Comparison of ENCODE assay signal across 5 cellular contexts in the genomic region with DNA sequence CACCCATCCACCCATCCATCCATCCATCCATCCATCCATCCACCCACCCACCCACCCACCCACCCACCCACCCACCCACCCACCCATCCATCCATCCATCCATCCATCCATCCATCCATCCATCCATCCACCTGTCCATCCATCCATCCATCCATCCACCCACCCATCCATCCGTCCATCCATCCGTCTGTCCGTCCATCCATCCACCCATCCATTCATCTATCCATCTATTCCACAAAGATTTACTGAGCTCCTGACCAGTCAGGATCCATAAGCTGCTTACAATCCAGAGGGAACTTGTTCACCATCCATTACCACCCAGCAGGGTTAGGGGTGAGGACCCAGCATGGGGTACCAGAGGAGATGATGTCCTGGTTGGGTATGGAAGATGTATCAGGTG. TPM values are rescaled to one million over a fixed set of nuclear protein-coding genes. Genes with fewer than 3 reads are reported as not detected.
"Had no signal": no experiment of that assay in that cellular context is flagged by ENCODE, and none has a peak within 500 bp of the region (broad histone marks: within the 10 kb centered on the region; RNA-seq: fewer than 3 reads in every experiment).

No MANE protein-coding gene starts in this region.

RNA-seq across cellular contexts. Expression of a gene that starts 11.5 kb away (rescaled TPM):
- total RNA-seq: OCI-LY7, PC-3, RPMI7951, SJSA1, SK-MEL-5 had no signal
